23 cellular contexts compared by ENCODE assay signal in the genomic region with DNA sequence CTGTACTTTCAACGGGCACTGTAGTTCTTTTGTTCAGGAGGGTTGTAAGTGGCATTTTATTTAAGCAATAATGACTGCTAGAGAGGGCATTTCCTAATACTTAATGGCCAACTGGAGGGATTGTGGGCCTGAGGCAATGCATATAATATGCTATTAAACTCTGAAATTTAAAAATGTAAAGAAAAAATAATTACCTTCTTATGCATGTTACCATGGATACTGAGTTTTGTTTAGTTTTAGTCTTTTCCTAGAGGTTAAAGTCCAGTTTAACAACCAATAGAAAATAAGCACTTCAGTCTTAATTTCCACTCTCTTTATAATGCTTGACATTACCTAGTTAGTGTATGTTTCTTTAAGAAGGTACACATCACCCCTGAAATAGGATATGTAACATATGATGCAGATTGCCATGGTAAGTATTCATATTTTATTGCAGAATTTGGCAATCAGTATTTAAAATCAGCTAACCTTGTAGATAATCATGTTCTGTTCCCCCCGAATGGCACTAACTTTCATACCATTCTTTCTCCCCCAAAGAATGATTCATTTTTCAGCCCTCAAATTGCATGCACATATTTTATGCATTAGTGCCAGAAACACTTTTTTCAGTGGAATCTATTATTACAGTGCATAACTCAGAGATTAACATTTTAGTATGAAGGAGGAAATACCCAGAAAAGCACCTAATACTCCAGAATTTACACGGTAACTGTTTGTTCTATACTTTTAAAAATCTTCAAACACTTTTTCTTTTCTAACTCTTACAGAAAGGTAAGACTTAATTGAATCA.
A peak's percentile ranks its signal among the peaks of the same experiment; 100 is the strongest.
DNase-seq lines count a peak whose midpoint lies in the region; ATAC-seq, FAIRE-seq and TF ChIP-seq lines count a peak whose summit lies in the region.
"Had no signal": no experiment of that assay in that cellular context is flagged by ENCODE, and none has a peak within 500 bp of the region (broad histone marks: within the 10 kb centered on the region; RNA-seq: fewer than 3 reads in every experiment).

No MANE protein-coding gene starts in this region.

- H3K27ac ChIP-seq in upper lobe of right lung, result peak overlapping the region; percentile 5

- TF ChIP-seq CTCF in upper lobe of right lung (IDR thresholded peaks at IDR 0.05), result no peak

- FAIRE-seq in GM19239 (lab: Jason Lieb, UNC), result no peak
- FAIRE-seq: bronchial epithelial cell, kidney, urothelium cell line had no signal

- no peak overlapping the region for H3K4me3 Mint-ChIP-seq in activated T-cell treated with anti-CD3 and anti-CD28 coated beads, Interleukin-2, amount 50 U/mL, for 4 hours
- H3K4me3 Mint-ChIP-seq: activated B cell treated with CpG ODN at 0.5 μM for 24 hours; CD8-positive, alpha-beta memory T cell; memory B cell; natural killer cell; T-helper 17 cell had no signal

- H3K36me3 ChIP-seq in upper lobe of right lung, result no peaks in the 10 kb centered on the region

- no peaks in the 10 kb centered on the region for H3K9me3 ChIP-seq in upper lobe of right lung

- no peaks in the 10 kb centered on the region for H3K27me3 Mint-ChIP-seq in activated T-cell treated with anti-CD3 and anti-CD28 coated beads, Interleukin-2, amount 50 U/mL, for 4 hours (ENCODE audit: low read depth)

- no peaks in the 10 kb centered on the region for H3K36me3 Mint-ChIP-seq in activated T-cell treated with anti-CD3 and anti-CD28 coated beads, Interleukin-2, amount 50 U/mL, for 4 hours (ENCODE audit: insufficient read depth)
- H3K36me3 Mint-ChIP-seq: memory B cell, natural killer cell had no signal

- no peaks in the 10 kb centered on the region for H3K4me1 ChIP-seq in upper lobe of right lung

- H3K9me3 Mint-ChIP-seq in activated T-cell treated with anti-CD3 and anti-CD28 coated beads, Interleukin-2, amount 50 U/mL, for 4 hours, result no peaks in the 10 kb centered on the region
- H3K9me3 Mint-ChIP-seq: activated B cell treated with CpG ODN at 0.5 μM for 24 hours; CD8-positive, alpha-beta memory T cell; memory B cell; natural killer cell had no signal

- H3K4me3 ChIP-seq in upper lobe of right lung, result no peak overlapping the region

- H3K27me3 ChIP-seq in upper lobe of right lung, result no peaks in the 10 kb centered on the region

- intact Hi-C loops in upper lobe of right lung (cut with DNase I), result no loop called here

- DNase-seq in activated T-cell treated with anti-CD3 and anti-CD28 coated beads, Interleukin-2, amount 50 U/mL, for 4 hours, result no peak
- no peak for DNase-seq in activated T-cell treated with anti-CD3 and anti-CD28 coated beads for 4 hours
- DNase-seq in fibroblast of peridontal ligament (ENCODE audit: extremely low read depth), result peak; percentile 47
- no peak for DNase-seq in upper lobe of right lung
- DNase-seq in GM19239 (ENCODE audit: insufficient read length, low spot score), result no peak
- DNase-seq in stimulated activated CD4-positive, alpha-beta T cell treated with anti-CD3 and anti-CD28 coated beads, Interleukin-4, amount 100 ng/mL, for 1 hour, result no peak
- DNase-seq: activated B cell treated with CpG ODN at 0.5 μM for 24 hours; activated naive CD4-positive, alpha-beta T cell treated with anti-CD3 and anti-CD28 coated beads, Interleukin-2, amount 50 U/mL, for 16 hours; CD8-positive, alpha-beta memory T cell; erythroblast; kidney; natural killer cell; NCI-H2029; NCI-H510A treated with DMSO at 0.1 percent for 48 hours; SHP77; stimulated activated CD4-positive, alpha-beta T cell treated with anti-CD3 and anti-CD28 coated beads, Interleukin-12 subunit alpha, Interleukin-12 subunit beta, amount 100 ng/mL, for 4 hours; stimulated activated naive CD8-positive, alpha-beta T cell treated with anti-CD3 and anti-CD28 coated beads, Interleukin-15, Interleukin-2, amounts not matched to agents 100 U/mL and 50 U/mL, for 24 hours; T-helper 17 cell had no signal

- peaks cover 1% of the 10 kb centered on the region for H3K4me1 Mint-ChIP-seq in activated T-cell treated with anti-CD3 and anti-CD28 coated beads, Interleukin-2, amount 50 U/mL, for 4 hours (ENCODE audit: low read depth)
- H3K4me1 Mint-ChIP-seq: CD8-positive, alpha-beta memory T cell; memory B cell; natural killer cell; T-helper 17 cell had no signal

- peak; percentile 10 to 25 for ATAC-seq in activated T-cell treated with anti-CD3 and anti-CD28 coated beads, Interleukin-2, amount 50 U/mL, for 4 hours
- ATAC-seq in SK-N-SH treated with all-trans-retinoic acid at 6 μM for 48 hours, result peak; percentile 65
- ATAC-seq in upper lobe of right lung, result no peak
- ATAC-seq in GM19395 (IDR thresholded peaks at IDR 0.05; ENCODE audit: unreplicated experiment), result no peak
- ATAC-seq: natural killer cell; stimulated activated naive CD8-positive, alpha-beta T cell treated with anti-CD3 and anti-CD28 coated beads, Interleukin-15, Interleukin-2, amounts not matched to agents 100 U/mL and 50 U/mL, for 24 hours; T-helper 17 cell had no signal

TF ChIP-seq in SK-N-SH treated with all-trans-retinoic acid at 6 μM for 48 hours, 23 proteins besides CTCF, POLR2A, EP300 and RAD21:
- TF ChIP-seq GLIS3 (CRISPR knock-in tag; IDR thresholded peaks at IDR 0.05), result no peak
- TF ChIP-seq ZNF70 (CRISPR knock-in tag; IDR thresholded peaks at IDR 0.05), result no peak
- no peak for TF ChIP-seq TCF4 (CRISPR knock-in tag; IDR thresholded peaks at IDR 0.05; ENCODE audit: borderline replicate concordance)
- TF ChIP-seq, protein P1, sequence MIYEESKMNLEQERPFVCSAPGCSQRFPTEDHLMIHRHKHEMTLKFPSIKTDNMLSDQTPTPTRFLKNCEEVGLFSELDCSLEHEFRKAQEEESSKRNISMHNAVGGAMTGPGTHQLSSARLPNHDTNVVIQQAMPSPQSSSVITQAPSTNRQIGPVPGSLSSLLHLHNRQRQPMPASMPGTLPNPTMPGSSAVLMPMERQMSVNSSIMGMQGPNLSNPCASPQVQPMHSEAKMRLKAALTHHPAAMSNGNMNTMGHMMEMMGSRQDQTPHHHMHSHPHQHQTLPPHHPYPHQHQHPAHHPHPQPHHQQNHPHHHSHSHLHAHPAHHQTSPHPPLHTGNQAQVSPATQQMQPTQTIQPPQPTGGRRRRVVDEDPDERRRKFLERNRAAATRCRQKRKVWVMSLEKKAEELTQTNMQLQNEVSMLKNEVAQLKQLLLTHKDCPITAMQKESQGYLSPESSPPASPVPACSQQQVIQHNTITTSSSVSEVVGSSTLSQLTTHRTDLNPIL (CRISPR knock-in tag; IDR thresholded peaks at IDR 0.05; ENCODE audit: low read depth), result no peak
- TF ChIP-seq ISL1 (CRISPR knock-in tag; IDR thresholded peaks at IDR 0.05), result 0 out of 2 replicates have a peak, but pooled peaks have one; percentile 12

Comparison
In these comparisons a context has a peak if more than half of its experiments do, and no peak if none do; other contexts are left out.
1. ATAC-seq: peak in activated T-cell treated with anti-CD3 and anti-CD28 coated beads, Interleukin-2, amount 50 U/mL, for 4 hours (2 of 2) and SK-N-SH treated with all-trans-retinoic acid at 6 μM for 48 hours (single experiment); none in upper lobe of right lung (single experiment) and GM19395 (single experiment).